Comparison of ENCODE assay signal across 8 cellular contexts in genomic region chr5:160506006-160507004, GRCh38.
DNase-seq lines count a peak whose midpoint lies in the region; ATAC-seq and TF ChIP-seq lines count a peak whose summit lies in the region.

No MANE protein-coding gene starts in this region.

- POLR2A ChIA-PET in PC-9 (lab: Charles Lee; ENCODE audit: unreplicated experiment) = interaction anchor here (0.6 kb wide), 1 partner anchor 1240 kb away, joined by 10 read pairs; no protein-coding TSS in a partner anchor

- H3K27ac ChIP-seq in PC-9 (no peak overlapping the region), WERI-Rb-1 (no peak overlapping the region)

- H3K4me3 ChIP-seq in neuron (ENCODE audit: low read length) (no peak overlapping the region), PC-9 (no peak overlapping the region), WERI-Rb-1 (ENCODE audit: low read depth, low read length) (no peak overlapping the region)

- ATAC-seq in HG03139 (IDR thresholded peaks at IDR 0.05; ENCODE audit: unreplicated experiment) = peak; percentile 73

- no peaks in the 10 kb centered on the region for H3K79me2 ChIP-seq in PC-9 (ENCODE audit: low read depth)

- CTCF ChIA-PET in PC-9 (lab: Charles Lee) = no interaction called here

- DNase-seq in AG08396 (ENCODE audit: low spot score) (peak; percentile 32), GM19238 (ENCODE audit: insufficient read length, low spot score) (peak; percentile 40), dermis blood vessel endothelial cell (peak; percentile 16), PC-9 (no peak), WERI-Rb-1 (no peak)
- DNase-seq in activated CD4-positive, alpha-beta T cell treated with anti-CD3 and anti-CD28 coated beads for 48 hours = peak; percentile 79

- intact Hi-C loops in PC-9 (cut with micrococcal nuclease; ENCODE audit: unreplicated experiment) = no loop called here

- H3K27me3 ChIP-seq in neuron (ENCODE audit: insufficient read depth, low read length) (no peaks in the 10 kb centered on the region), PC-9 (ENCODE audit: insufficient read depth, low read depth) (peaks cover 25% of the 10 kb centered on the region), WERI-Rb-1 (ENCODE audit: insufficient read depth, low read depth, severe bottlenecking) (peaks cover 28% of the 10 kb centered on the region)

- no TSS peak for BruUV-seq in PC-9 (replicated peaks; lab: Mats Ljungman, UMichigan)

- H3K36me3 ChIP-seq in neuron (ENCODE audit: insufficient read depth, low read length) = no peaks in the 10 kb centered on the region
- no peaks in the 10 kb centered on the region for H3K36me3 ChIP-seq in PC-9 (ENCODE audit: low read depth)
- H3K36me3 ChIP-seq in WERI-Rb-1 = no peaks in the 10 kb centered on the region

- H3K9me3 ChIP-seq in neuron (ENCODE audit: low read length) (no peaks in the 10 kb centered on the region), PC-9 (ENCODE audit: insufficient read depth, low read depth) (no peaks in the 10 kb centered on the region), WERI-Rb-1 (ENCODE audit: severe bottlenecking) (peaks cover under 1% of the 10 kb centered on the region)

- H3K9me2 ChIP-seq in PC-9 (ENCODE audit: insufficient read depth) = no peaks in the 10 kb centered on the region

- no peaks in the 10 kb centered on the region for H3F3A ChIP-seq in PC-9 (ENCODE audit: insufficient read depth, low read depth)

- peaks cover 12% of the 10 kb centered on the region for H3K4me1 ChIP-seq in neuron (ENCODE audit: insufficient read depth, low read length)
- no peaks in the 10 kb centered on the region for H3K4me1 ChIP-seq in PC-9 (replicated peaks; ENCODE audit: insufficient read depth)

- no peak overlapping the region for H3K4me2 ChIP-seq in PC-9

- TF ChIP-seq CTCF in PC-9 (conservative IDR thresholded peaks at IDR 0.05) (no peak), WERI-Rb-1 (IDR thresholded peaks at IDR 0.05; ENCODE audit: low read depth, low read length) (no peak)

- H2AFZ ChIP-seq in neuron (ENCODE audit: low read depth, low read length) = peak overlapping the region; percentile 6
- no peak overlapping the region for H2AFZ ChIP-seq in PC-9

- H4K20me1 ChIP-seq in PC-9 (ENCODE audit: insufficient read depth) = no peaks in the 10 kb centered on the region

Comparison
In these comparisons a context has a peak if more than half of its experiments do, and no peak if none do; other contexts are left out.
1. DNase-seq: peak in AG08396 (single experiment), GM19238 (single experiment), activated CD4-positive, alpha-beta T cell treated with anti-CD3 and anti-CD28 coated beads for 48 hours (single experiment) and dermis blood vessel endothelial cell (single experiment); none in PC-9 (0 of 2) and WERI-Rb-1 (single experiment).